ENCODE assay signal across 24 cellular contexts in the genomic region with DNA sequence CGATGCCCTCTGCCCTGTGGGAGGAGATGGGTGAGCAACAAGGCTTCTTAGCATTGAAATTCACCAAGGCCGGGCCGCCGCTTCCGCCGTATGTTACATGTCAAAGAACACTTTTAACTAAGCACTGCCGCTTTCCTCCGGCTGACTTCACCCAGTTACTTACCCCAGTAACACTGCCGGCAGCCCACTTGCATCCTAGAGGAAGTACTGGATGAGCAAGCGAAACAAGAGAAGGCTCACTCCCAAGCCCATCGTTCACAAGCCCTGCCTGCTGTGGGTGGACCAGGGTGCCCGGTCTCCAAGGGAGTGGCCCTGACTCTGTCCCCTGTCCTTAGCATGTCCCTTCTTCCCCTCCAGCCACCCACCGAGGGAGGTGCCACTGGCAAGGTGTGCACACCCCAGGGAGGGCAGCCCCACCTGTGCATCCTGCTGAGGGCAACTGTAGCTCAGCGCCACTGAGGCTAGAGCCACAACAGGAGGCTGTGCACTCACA.
"Had no signal": no experiment of that assay in that cellular context is flagged by ENCODE, and none has a peak within 500 bp of the region (broad histone marks: within the 10 kb centered on the region; RNA-seq: fewer than 3 reads in every experiment).

No MANE protein-coding gene starts in this region.

- H3K27ac ChIP-seq: brain microvascular endothelial cell, cardiac muscle cell, KMS-11 had no signal

- H3K9ac ChIP-seq: KMS-11 had no signal

- H3K9me3 Mint-ChIP-seq: activated naive CD4-positive, alpha-beta T cell treated with anti-CD3 and anti-CD28 coated beads, Interleukin-2, amount 10 ng/mL, durations not matched to agents 7 days and 5 days; activated naive CD8-positive, alpha-beta T cell treated with anti-CD3 and anti-CD28 coated beads for 36 hours; activated T-cell treated with anti-CD3 and anti-CD28 coated beads, Interleukin-2, amount 50 U/mL, for 4 hours had no signal

- H3K4me1 Mint-ChIP-seq: activated naive CD4-positive, alpha-beta T cell treated with anti-CD3 and anti-CD28 coated beads, Interleukin-2, amount 10 ng/mL, durations not matched to agents 7 days and 5 days; activated naive CD8-positive, alpha-beta T cell treated with anti-CD3 and anti-CD28 coated beads for 36 hours; T-helper 17 cell had no signal

- H3K36me3 Mint-ChIP-seq: activated naive CD4-positive, alpha-beta T cell treated with anti-CD3 and anti-CD28 coated beads, Interleukin-2, amount 10 ng/mL, durations not matched to agents 7 days and 5 days; activated naive CD8-positive, alpha-beta T cell treated with anti-CD3 and anti-CD28 coated beads for 36 hours; WTC11 had no signal

- H3K27me3 ChIP-seq: brain microvascular endothelial cell had no signal

- H3K4me3 Mint-ChIP-seq: activated naive CD4-positive, alpha-beta T cell treated with anti-CD3 and anti-CD28 coated beads, Interleukin-2, amount 10 ng/mL, durations not matched to agents 7 days and 5 days; activated naive CD8-positive, alpha-beta T cell treated with anti-CD3 and anti-CD28 coated beads for 36 hours; activated T-cell treated with anti-CD3 and anti-CD28 coated beads, Interleukin-2, amount 50 U/mL, for 4 hours; T-helper 17 cell; WTC11 had no signal

- H3K36me3 ChIP-seq: brain microvascular endothelial cell, cardiac muscle cell had no signal

- DNase-seq: activated CD4-positive, alpha-beta T cell treated with anti-CD3 and anti-CD28 coated beads for 48 hours; activated CD4-positive, alpha-beta T cell treated with anti-CD3 and anti-CD28 coated beads, Interleukin-2, amount 50 U/mL, for 4 hours; activated CD4-positive, CD25-positive, alpha-beta regulatory T cell treated with anti-CD3 and anti-CD28 coated beads, Interleukin-2, amount 50 U/mL, for 72 hours; activated gamma-delta T cell treated with Interleukin-2 at 50 U/mL for 16 hours; activated naive CD4-positive, alpha-beta T cell treated with anti-CD3 and anti-CD28 coated beads, Interleukin-2, amount 10 ng/mL, durations not matched to agents 7 days and 5 days; activated naive CD8-positive, alpha-beta T cell treated with anti-CD3 and anti-CD28 coated beads for 36 hours; activated T-cell treated with anti-CD3 and anti-CD28 coated beads, Interleukin-2, amount 50 U/mL, for 4 hours; brain microvascular endothelial cell; MV-4-11; NCI-H1092 treated with DMSO at 0.1 percent for 48 hours; NCI-H1417 treated with DMSO at 0.1 percent for 48 hours; NCI-H1694; NCI-H2029; NCI-H2107; NCI-H2171 treated with DMSO at 0.1 percent for 48 hours; NCI-H226; NCI-H526; NCI-H774; SIG-M5; T-helper 17 cell; T-helper 9 cell had no signal

- H3K27ac Mint-ChIP-seq: activated naive CD4-positive, alpha-beta T cell treated with anti-CD3 and anti-CD28 coated beads, Interleukin-2, amount 10 ng/mL, durations not matched to agents 7 days and 5 days; activated naive CD8-positive, alpha-beta T cell treated with anti-CD3 and anti-CD28 coated beads for 36 hours; T-helper 17 cell; WTC11 had no signal

- H3K4me3 ChIP-seq: cardiac muscle cell had no signal

- ATAC-seq: activated T-cell treated with anti-CD3 and anti-CD28 coated beads, Interleukin-2, amount 50 U/mL, for 4 hours; T-helper 17 cell; WTC11 had no signal
